Comparison of ENCODE assay signal across 17 cellular contexts in genomic region chr18:12443631-12444030, GRCh38. TPM values are rescaled to one million over a fixed set of nuclear protein-coding genes. Genes with fewer than 3 reads are reported as not detected.
A peak's percentile ranks its signal among the peaks of the same experiment; 100 is the strongest.
DNase-seq lines count a peak whose midpoint lies in the region; ATAC-seq and TF ChIP-seq lines count a peak whose summit lies in the region.
"Had no signal": no experiment of that assay in that cellular context is flagged by ENCODE, and none has a peak within 500 bp of the region (broad histone marks: within the 10 kb centered on the region; RNA-seq: fewer than 3 reads in every experiment).

No MANE protein-coding gene starts in this region.

- H4K20me1 ChIP-seq in OCI-LY7 (ENCODE audit: insufficient read depth, low read length), result no peaks in the 10 kb centered on the region

- ATAC-seq in WTC11 (no peak), HG03354 (IDR thresholded peaks at IDR 0.05; ENCODE audit: poor library complexity, severe bottlenecking, unreplicated experiment) (no peak)
- ATAC-seq: GM23338 had no signal

- no peak for DNase-seq in HFFc6
- DNase-seq in OCI-LY7 (ENCODE audit: low spot score), result no peak
- DNase-seq in fibroblast of the aortic adventitia (ENCODE audit: low read depth), result peak; percentile 20
- DNase-seq in WTC11 (ENCODE audit: low spot score), result no peak
- DNase-seq in BE2C, result no peak
- no peak for DNase-seq in GM13976 (ENCODE audit: low spot score)
- DNase-seq: Caco-2; CD4-positive, alpha-beta T cell; DMS153; DMS79; GDM1; Karpas-422; KBM-7 had no signal

- H3K36me3 Mint-ChIP-seq in HFFc6 (ENCODE audit: low read depth) (peaks cover 35% of the 10 kb centered on the region), WTC11 (peaks cover 25% of the 10 kb centered on the region)
- H3K36me3 Mint-ChIP-seq in dendritic cell treated with granulocyte-macrophage colony-stimulating factor and Interleukin-4, amounts not matched to agents 40 ng/mL and 50 ng/mL, for 4 days (ENCODE audit: low read depth), result peaks cover 19% of the 10 kb centered on the region

- in situ Hi-C loops in GM13976 (cut with MboI; ENCODE audit: low sequenced_read_pairs, unreplicated experiment), result no loop called here

- BruUV-seq in OCI-LY7 (replicated peaks; lab: Mats Ljungman, UMichigan), result TSS peak; percentile 20

- H3K4me3 ChIP-seq in OCI-LY7 (ENCODE audit: low read depth, low read length, poor library complexity, severe bottlenecking) (no peak overlapping the region), fibroblast of the aortic adventitia (ENCODE audit: low read depth, low read length) (no peak overlapping the region), BE2C (ENCODE audit: low read depth, low read length) (no peak overlapping the region)
- H3K4me3 ChIP-seq: GM23338 had no signal

- intact Hi-C loops in OCI-LY7 (cut with micrococcal nuclease; ENCODE audit: unreplicated experiment), result no loop called here
- intact Hi-C loops in dendritic cell treated with granulocyte-macrophage colony-stimulating factor and Interleukin-4, amounts not matched to agents 40 ng/mL and 50 ng/mL, for 4 days (cut with micrococcal nuclease), result no loop called here

- H3K27me3 Mint-ChIP-seq in HFFc6 (ENCODE audit: insufficient read depth), result peaks cover 5% of the 10 kb centered on the region
- no peaks in the 10 kb centered on the region for H3K27me3 Mint-ChIP-seq in dendritic cell treated with granulocyte-macrophage colony-stimulating factor and Interleukin-4, amounts not matched to agents 40 ng/mL and 50 ng/mL, for 4 days
- no peaks in the 10 kb centered on the region for H3K27me3 Mint-ChIP-seq in WTC11 (ENCODE audit: low read depth)
- H3K27me3 Mint-ChIP-seq: CD4-positive, alpha-beta T cell had no signal

- H3K9me3 Mint-ChIP-seq in HFFc6 (peaks cover 7% of the 10 kb centered on the region), WTC11 (peaks cover 18% of the 10 kb centered on the region)
- no peaks in the 10 kb centered on the region for H3K9me3 Mint-ChIP-seq in dendritic cell treated with granulocyte-macrophage colony-stimulating factor and Interleukin-4, amounts not matched to agents 40 ng/mL and 50 ng/mL, for 4 days
- H3K9me3 Mint-ChIP-seq: CD4-positive, alpha-beta T cell had no signal

- no peak overlapping the region for H3K4me2 ChIP-seq in OCI-LY7 (ENCODE audit: low read length)
- H3K4me2 ChIP-seq: GM23338 had no signal

- no peaks in the 10 kb centered on the region for H3K9me3 ChIP-seq in OCI-LY7 (ENCODE audit: low read length)
- H3K9me3 ChIP-seq in BE2C, result no peaks in the 10 kb centered on the region
- H3K9me3 ChIP-seq: Caco-2 had no signal

- no peaks in the 10 kb centered on the region for H3K27me3 ChIP-seq in BE2C

- no peak overlapping the region for H3K4me3 Mint-ChIP-seq in HFFc6
- H3K4me3 Mint-ChIP-seq in dendritic cell treated with granulocyte-macrophage colony-stimulating factor and Interleukin-4, amounts not matched to agents 40 ng/mL and 50 ng/mL, for 4 days, result no peak overlapping the region
- H3K4me3 Mint-ChIP-seq in WTC11, result no peak overlapping the region
- H3K4me3 Mint-ChIP-seq: CD4-positive, alpha-beta T cell; GM23338 had no signal

- H3K4me1 ChIP-seq in OCI-LY7 (ENCODE audit: insufficient read depth, low read length, poor library complexity, severe bottlenecking), result no peaks in the 10 kb centered on the region
- no peaks in the 10 kb centered on the region for H3K4me1 ChIP-seq in BE2C
- H3K4me1 ChIP-seq: Caco-2 had no signal

- H2AFZ ChIP-seq in OCI-LY7 (ENCODE audit: low read length), result no peak overlapping the region
- H2AFZ ChIP-seq: GM23338 had no signal

- TF ChIP-seq CTCF in HFFc6 (IDR thresholded peaks at IDR 0.05), result no peak
- no peak for TF ChIP-seq CTCF in OCI-LY7 (conservative IDR thresholded peaks at IDR 0.05; ENCODE audit: low read length)
- TF ChIP-seq CTCF in fibroblast of the aortic adventitia (IDR thresholded peaks at IDR 0.05; ENCODE audit: insufficient read depth, low read length), result no peak
- TF ChIP-seq CTCF in WTC11 (IDR thresholded peaks at IDR 0.05), result no peak
- TF ChIP-seq CTCF in BE2C (IDR thresholded peaks at IDR 0.05; ENCODE audit: low read depth, low read length), result no peak
- no peak for TF ChIP-seq CTCF in GM13976 (IDR thresholded peaks at IDR 0.05; ENCODE audit: borderline replicate concordance, control extremely low read depth, extremely low read depth, insufficient read depth, missing control alignments)

- H3K4me1 Mint-ChIP-seq in HFFc6 (ENCODE audit: low read depth) (peaks cover 17% of the 10 kb centered on the region), WTC11 (no peaks in the 10 kb centered on the region)
- H3K4me1 Mint-ChIP-seq in dendritic cell treated with granulocyte-macrophage colony-stimulating factor and Interleukin-4, amounts not matched to agents 40 ng/mL and 50 ng/mL, for 4 days (ENCODE audit: low read depth), result peaks cover 8% of the 10 kb centered on the region
- H3K4me1 Mint-ChIP-seq: GM23338 had no signal

- POLR2A ChIA-PET in OCI-LY7 (lab: Charles Lee) (no interaction called here), WTC11 (lab: Charles Lee) (no interaction called here)

- no peak overlapping the region for H3K27ac ChIP-seq in OCI-LY7 (ENCODE audit: low read depth, low read length, poor library complexity, severe bottlenecking)
- H3K27ac ChIP-seq: C4-2B had no signal

- H3K36me3 ChIP-seq in OCI-LY7 (ENCODE audit: insufficient read depth, low read length) (no peaks in the 10 kb centered on the region), BE2C (no peaks in the 10 kb centered on the region)

- H3K79me2 ChIP-seq in OCI-LY7 (ENCODE audit: insufficient read depth, low read depth, low read length), result no peaks in the 10 kb centered on the region

- no peaks in the 10 kb centered on the region for H3K9me2 ChIP-seq in OCI-LY7 (ENCODE audit: insufficient read depth, low read length)

- CTCF ChIA-PET in OCI-LY7 (lab: Charles Lee; ENCODE audit: unreplicated experiment) (no interaction called here), WTC11 (lab: Charles Lee) (no interaction called here)

- peak overlapping the region; percentile 34 for H3K27ac Mint-ChIP-seq in HFFc6
- H3K27ac Mint-ChIP-seq in dendritic cell treated with granulocyte-macrophage colony-stimulating factor and Interleukin-4, amounts not matched to agents 40 ng/mL and 50 ng/mL, for 4 days, result peak overlapping the region; percentile 72
- no peak overlapping the region for H3K27ac Mint-ChIP-seq in WTC11
- H3K27ac Mint-ChIP-seq: CD4-positive, alpha-beta T cell; GM23338 had no signal

TF ChIP-seq in WTC11, 78 proteins besides CTCF, POLR2A, EP300 and RAD21 (continues in another document):
- TF ChIP-seq TEAD4 (CRISPR knock-in tag; IDR thresholded peaks at IDR 0.05) (no peak), ZNF121 (CRISPR knock-in tag; IDR thresholded peaks at IDR 0.05) (no peak), OVOL2 (CRISPR knock-in tag; IDR thresholded peaks at IDR 0.05; ENCODE audit: borderline replicate concordance) (no peak), JAZF1 (CRISPR knock-in tag; IDR thresholded peaks at IDR 0.05) (no peak), ARID4B (CRISPR knock-in tag; IDR thresholded peaks at IDR 0.05; ENCODE audit: borderline replicate concordance) (no peak)
- TF ChIP-seq, protein P1, sequence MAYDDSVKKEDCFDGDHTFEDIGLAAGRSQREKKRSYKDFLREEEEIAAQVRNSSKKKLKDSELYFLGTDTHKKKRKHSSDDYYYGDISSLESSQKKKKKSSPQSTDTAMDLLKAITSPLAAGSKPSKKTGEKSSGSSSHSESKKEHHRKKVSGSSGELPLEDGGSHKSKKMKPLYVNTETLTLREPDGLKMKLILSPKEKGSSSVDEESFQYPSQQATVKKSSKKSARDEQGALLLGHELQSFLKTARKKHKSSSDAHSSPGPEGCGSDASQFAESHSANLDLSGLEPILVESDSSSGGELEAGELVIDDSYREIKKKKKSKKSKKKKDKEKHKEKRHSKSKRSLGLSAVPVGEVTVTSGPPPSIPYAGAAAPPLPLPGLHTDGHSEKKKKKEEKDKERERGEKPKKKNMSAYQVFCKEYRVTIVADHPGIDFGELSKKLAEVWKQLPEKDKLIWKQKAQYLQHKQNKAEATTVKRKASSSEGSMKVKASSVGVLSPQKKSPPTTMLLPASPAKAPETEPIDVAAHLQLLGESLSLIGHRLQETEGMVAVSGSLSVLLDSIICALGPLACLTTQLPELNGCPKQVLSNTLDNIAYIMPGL (CRISPR knock-in tag; IDR thresholded peaks at IDR 0.05), result no peak

RNA-seq across cellular contexts. Expression of gene PRELID3A, which starts 35.9 kb away (rescaled TPM):
- 1 to 10 TPM; 5.8 to 7.2 (median 6.6) TPM for total RNA-seq in HFFc6 (2021; fragmentation: NEBNext Ultra II Directional; extraction: Animal tissue kit (Norgen Biotek cat#: 25700))
- total RNA-seq in OCI-LY7 (2014; rRNA removed; shearing (Covaris generic)), result 12.7 and 14.0 TPM in 2 replicates
- 24.6 and 28.6 TPM in 2 replicates for total RNA-seq in OCI-LY7 (2022)
- 3.5 and 3.9 TPM in 2 replicates for total RNA-seq in fibroblast of the aortic adventitia (ENCODE audit: low replicate concordance)
- total RNA-seq in WTC11 (2021), result 10.4 to 13.0 TPM (median 10.5 TPM) in 3 replicates
- polyA plus RNA-seq in BE2C (2012; ENCODE audit: insufficient read depth, insufficient read length, low read depth), result 4.1 TPM
